Comparison of ENCODE assay signal across 15 cellular contexts in genomic region chr3:115165266-115165665, GRCh38. TPM values are rescaled to one million over a fixed set of nuclear protein-coding genes. Genes with fewer than 3 reads are reported as not detected.
DNase-seq lines count a peak whose midpoint lies in the region; ATAC-seq and TF ChIP-seq lines count a peak whose summit lies in the region.
"Had no signal": no experiment of that assay in that cellular context is flagged by ENCODE, and none has a peak within 500 bp of the region (broad histone marks: within the 10 kb centered on the region; RNA-seq: fewer than 3 reads in every experiment).

No MANE protein-coding gene starts in this region.

- no peaks in the 10 kb centered on the region for H3F3A ChIP-seq in GM23248 (ENCODE audit: insufficient read depth)

- in situ Hi-C loops in GM23248 (cut with MboI): loop anchor here (10.0 kb wide), 1 partner anchor 330 kb away; no protein-coding TSS in a partner anchor

- peak; percentile 89 for ATAC-seq in activated T-helper 17 cell treated with anti-CD3 and anti-CD28 coated beads, Interleukin-2, amount 50 U/mL, for 72 hours (replicated peaks)
- ATAC-seq in mucosa of descending colon: peak; percentile 70
- no peak for ATAC-seq in HG03139 (IDR thresholded peaks at IDR 0.05; ENCODE audit: unreplicated experiment)
- ATAC-seq: body of pancreas, GM23338 had no signal

- H3K4me3 Mint-ChIP-seq in activated CD4-positive, alpha-beta T cell treated with anti-CD3 and anti-CD28 coated beads, Interleukin-2, amount 10 ng/mL, durations not matched to agents 7 days and 5 days: no peak overlapping the region
- H3K4me3 Mint-ChIP-seq in activated T-helper 17 cell treated with anti-CD3 and anti-CD28 coated beads, Interleukin-2, amount 50 U/mL, for 72 hours: peak overlapping the region; percentile 58
- H3K4me3 Mint-ChIP-seq: activated B cell treated with CpG ODN at 0.5 μM for 24 hours; dendritic cell treated with granulocyte-macrophage colony-stimulating factor and Interleukin-4, amounts not matched to agents 40 ng/mL and 50 ng/mL, for 4 days; GM23338 had no signal

- H3K9ac ChIP-seq in GM23248: no peak overlapping the region

- H2AFZ ChIP-seq in GM23248: peak overlapping the region; percentile 72
- H2AFZ ChIP-seq: GM23338 had no signal

- H3K27me3 ChIP-seq in GM23248 (replicated peaks; ENCODE audit: insufficient read depth): no peaks in the 10 kb centered on the region
- H3K27me3 ChIP-seq in BE2C: no peaks in the 10 kb centered on the region
- H3K27me3 ChIP-seq: body of pancreas had no signal

- no peak for TF ChIP-seq CTCF in mucosa of descending colon (IDR thresholded peaks at IDR 0.05)
- TF ChIP-seq CTCF in BE2C (IDR thresholded peaks at IDR 0.05; ENCODE audit: low read depth, low read length): no peak

- DNase-seq in activated CD4-positive, alpha-beta T cell treated with anti-CD3 and anti-CD28 coated beads, Interleukin-2, amount 10 ng/mL, durations not matched to agents 7 days and 5 days: peak; percentile 32
- no peak for DNase-seq in activated CD4-positive, alpha-beta T cell treated with anti-CD3 and anti-CD28 coated beads for 4 hours
- DNase-seq in GM23248: no peak
- DNase-seq in mucosa of descending colon: no peak
- no peak for DNase-seq in mesenteric fat pad (ENCODE audit: low spot score)
- DNase-seq in BE2C: no peak
- DNase-seq: activated B cell treated with CpG ODN at 0.5 μM for 24 hours, body of pancreas, NCI-H774, retina, substantia nigra had no signal

- H4K20me1 ChIP-seq in GM23248 (ENCODE audit: insufficient read depth): no peaks in the 10 kb centered on the region

- H3K9me3 Mint-ChIP-seq in activated CD4-positive, alpha-beta T cell treated with anti-CD3 and anti-CD28 coated beads, Interleukin-2, amount 10 ng/mL, durations not matched to agents 7 days and 5 days: peaks cover 2% of the 10 kb centered on the region
- peaks cover 3% of the 10 kb centered on the region for H3K9me3 Mint-ChIP-seq in activated T-helper 17 cell treated with anti-CD3 and anti-CD28 coated beads, Interleukin-2, amount 50 U/mL, for 72 hours
- H3K9me3 Mint-ChIP-seq: activated B cell treated with CpG ODN at 0.5 μM for 24 hours; dendritic cell treated with granulocyte-macrophage colony-stimulating factor and Interleukin-4, amounts not matched to agents 40 ng/mL and 50 ng/mL, for 4 days; GM23338 had no signal

- POLR2A ChIA-PET in activated CD4-positive, alpha-beta T cell treated with anti-CD3 and anti-CD28 coated beads, Interleukin-2, amount 10 ng/mL, durations not matched to agents 7 days and 5 days (lab: Charles Lee): no interaction called here

- H3K4me1 ChIP-seq in GM23248 (ENCODE audit: insufficient read depth) (0 out of 2 replicates have a peak, but pooled peaks cover 7% of the 10 kb centered on the region), mucosa of descending colon (ENCODE audit: low read depth) (no peaks in the 10 kb centered on the region), BE2C (no peaks in the 10 kb centered on the region; the same call in 1 of the 2 replicates)
- H3K4me1 ChIP-seq: body of pancreas had no signal

- no peak overlapping the region for H3K4me3 ChIP-seq in GM23248
- no peak overlapping the region for H3K4me3 ChIP-seq in mucosa of descending colon
- H3K4me3 ChIP-seq in BE2C (ENCODE audit: low read depth, low read length): no peak overlapping the region
- H3K4me3 ChIP-seq: body of pancreas, GM23338 had no signal

- H3K36me3 Mint-ChIP-seq in activated CD4-positive, alpha-beta T cell treated with anti-CD3 and anti-CD28 coated beads, Interleukin-2, amount 10 ng/mL, durations not matched to agents 7 days and 5 days (ENCODE audit: low read depth): peaks cover 4% of the 10 kb centered on the region
- no peaks in the 10 kb centered on the region for H3K36me3 Mint-ChIP-seq in activated T-helper 17 cell treated with anti-CD3 and anti-CD28 coated beads, Interleukin-2, amount 50 U/mL, for 72 hours (ENCODE audit: low read depth)

- intact Hi-C loops in mucosa of descending colon (cut with DNase I, micrococcal nuclease): no loop called here

- H3K27ac Mint-ChIP-seq in activated CD4-positive, alpha-beta T cell treated with anti-CD3 and anti-CD28 coated beads, Interleukin-2, amount 10 ng/mL, durations not matched to agents 7 days and 5 days: peak overlapping the region; percentile 85
- peak overlapping the region; percentile 83 for H3K27ac Mint-ChIP-seq in activated T-helper 17 cell treated with anti-CD3 and anti-CD28 coated beads, Interleukin-2, amount 50 U/mL, for 72 hours
- H3K27ac Mint-ChIP-seq: activated B cell treated with CpG ODN at 0.5 μM for 24 hours; dendritic cell treated with granulocyte-macrophage colony-stimulating factor and Interleukin-4, amounts not matched to agents 40 ng/mL and 50 ng/mL, for 4 days; GM23338 had no signal

- H3K79me2 ChIP-seq in GM23248 (ENCODE audit: insufficient read depth): no peaks in the 10 kb centered on the region

- H3K27ac ChIP-seq in GM23248: no peak overlapping the region
- H3K27ac ChIP-seq: body of pancreas had no signal

- CTCF ChIA-PET in activated CD4-positive, alpha-beta T cell treated with anti-CD3 and anti-CD28 coated beads, Interleukin-2, amount 10 ng/mL, durations not matched to agents 7 days and 5 days (lab: Charles Lee): interaction anchor here (0.8 to 2.1 kb wide), 2 partner anchors 19 to 23 kb away, joined by 3 to 4 read pairs; partner anchors contain the start of gene ZBTB20

- H3K4me2 ChIP-seq in GM23248 (ENCODE audit: unreplicated experiment): no peak overlapping the region
- H3K4me2 ChIP-seq: GM23338 had no signal

- H3K4me1 Mint-ChIP-seq in activated CD4-positive, alpha-beta T cell treated with anti-CD3 and anti-CD28 coated beads, Interleukin-2, amount 10 ng/mL, durations not matched to agents 7 days and 5 days: peaks cover 39% of the 10 kb centered on the region
- H3K4me1 Mint-ChIP-seq in activated T-helper 17 cell treated with anti-CD3 and anti-CD28 coated beads, Interleukin-2, amount 50 U/mL, for 72 hours: peaks cover 22% of the 10 kb centered on the region

- H3K9me3 ChIP-seq in GM23248 (ENCODE audit: low read depth) (no peaks in the 10 kb centered on the region), mucosa of descending colon (no peaks in the 10 kb centered on the region), BE2C (no peaks in the 10 kb centered on the region)
- H3K9me3 ChIP-seq: body of pancreas had no signal

- no peaks in the 10 kb centered on the region for H3K27me3 Mint-ChIP-seq in activated CD4-positive, alpha-beta T cell treated with anti-CD3 and anti-CD28 coated beads, Interleukin-2, amount 10 ng/mL, durations not matched to agents 7 days and 5 days
- H3K27me3 Mint-ChIP-seq in activated T-helper 17 cell treated with anti-CD3 and anti-CD28 coated beads, Interleukin-2, amount 50 U/mL, for 72 hours: no peaks in the 10 kb centered on the region
- H3K27me3 Mint-ChIP-seq: activated B cell treated with CpG ODN at 0.5 μM for 24 hours; dendritic cell treated with granulocyte-macrophage colony-stimulating factor and Interleukin-4, amounts not matched to agents 40 ng/mL and 50 ng/mL, for 4 days had no signal

- H3K36me3 ChIP-seq in GM23248 (ENCODE audit: low read depth) (no peaks in the 10 kb centered on the region), mucosa of descending colon (ENCODE audit: low read depth) (no peaks in the 10 kb centered on the region), BE2C (no peaks in the 10 kb centered on the region)

- WGBS in GM23248 (ENCODE audit: low coverage in 1 of 2, low lambda C conversion rate in 2 of 2, missing lambda C conversion rate in 2 of 2), 2 experiments: 97 to 99% methylated on average over 2 of the region's 2 CpGs

- no peaks in the 10 kb centered on the region for H3K9me2 ChIP-seq in GM23248 (ENCODE audit: insufficient read depth)

RNA-seq across cellular contexts. Expression of gene ZBTB20, which starts 18.2 kb away (rescaled TPM):
- 10 to 100 TPM; 11.0 to 11.4 TPM for total RNA-seq in activated CD4-positive, alpha-beta T cell treated with anti-CD3 and anti-CD28 coated beads, Interleukin-2, amount 10 ng/mL, durations not matched to agents 7 days and 5 days
- total RNA-seq in GM23248 (2014; rRNA removed; shearing (Covaris generic)): 6.3 and 9.2 TPM in 2 replicates
- polyA plus RNA-seq in GM23248 (2016; fragmentation: Nextera tagmentation; extraction: Ambion mirVana): 10.5 and 12.2 TPM in 2 replicates
- 10 to 100 TPM in 1 of 2 donors, 1 to 10 TPM in 1; 5.7 to 17.7 TPM for total RNA-seq in activated T-helper 17 cell treated with anti-CD3 and anti-CD28 coated beads, Interleukin-2, amount 50 U/mL, for 72 hours
- total RNA-seq in mucosa of descending colon (10 to 100 TPM; 30.6 to 85.6 (median 37.3) TPM), mesenteric fat pad (54.4 TPM)
- 1.4 TPM for polyA plus RNA-seq in BE2C (2012; ENCODE audit: insufficient read depth, insufficient read length, low read depth)
